ENCODE assay signal across 2 cellular contexts in genomic region chr4:100913685-100914084, GRCh38.
TF ChIP-seq lines count a peak whose summit lies in the region.

No MANE protein-coding gene starts in this region.

TF ChIP-seq in HCT116, 20 proteins besides CTCF, POLR2A, EP300 and RAD21:
- TF ChIP-seq EZH2 (IDR thresholded peaks at IDR 0.05) (no peak), CBX3 (IDR thresholded peaks at IDR 0.05; ENCODE audit: low read depth) (no peak), SIN3A (IDR thresholded peaks at IDR 0.05; ENCODE audit: low read depth) (no peak), ELF1 (IDR thresholded peaks at IDR 0.05; ENCODE audit: borderline replicate concordance, low read depth) (no peak), SP1 (IDR thresholded peaks at IDR 0.05; ENCODE audit: low read depth) (no peak), POLR2AphosphoS5 (IDR thresholded peaks at IDR 0.05; ENCODE audit: low read depth, low read length) (no peak), ZNF274 (IDR thresholded peaks at IDR 0.05; ENCODE audit: low read depth, low read length) (no peak), EZH2phosphoT487 (IDR thresholded peaks at IDR 0.05; ENCODE audit: borderline replicate concordance) (no peak), EGR1 (IDR thresholded peaks at IDR 0.05; ENCODE audit: low read depth) (no peak)

TF ChIP-seq in H1, 55 proteins besides CTCF, POLR2A, EP300 and RAD21:
- TF ChIP-seq NANOG (IDR thresholded peaks at IDR 0.05; ENCODE audit: insufficient read depth, low read depth, low read length, poor library complexity, severe bottlenecking): peak; percentile 69
- TF ChIP-seq MAX (IDR thresholded peaks at IDR 0.05): no peak
TF ChIP-seq in H1: peak in this region for 1.
